In the genomic region with DNA sequence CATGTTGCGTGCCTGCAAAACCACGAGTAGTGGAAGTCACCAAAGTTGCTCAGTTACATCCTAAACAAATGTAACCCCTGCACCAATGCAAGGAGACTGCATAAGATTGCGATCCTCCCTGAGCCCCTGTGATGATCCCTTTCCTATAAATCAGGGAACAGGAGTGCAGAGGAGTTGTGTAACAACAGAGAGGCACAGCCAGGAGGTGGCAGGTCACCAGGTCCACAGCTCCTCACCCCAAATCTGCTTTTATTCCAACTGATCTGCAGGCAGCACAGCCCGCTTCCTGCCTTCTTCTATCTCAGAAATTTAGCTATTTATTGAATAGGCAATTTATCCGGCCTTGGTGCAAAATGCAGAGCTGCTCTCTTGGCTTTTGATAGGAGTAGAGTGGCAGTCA, we compare ENCODE assay signal across 1 cellular context.
TF ChIP-seq lines count a peak whose summit lies in the region.

No MANE protein-coding gene starts in this region.

TF ChIP-seq in GM23338, 12 proteins besides CTCF, POLR2A, EP300 and RAD21 (continued from another document):
- TF ChIP-seq EZH2phosphoT487 (IDR thresholded peaks at IDR 0.05; ENCODE audit: unreplicated experiment): no peak
- TF ChIP-seq ZNF331 (CRISPR knock-in tag; IDR thresholded peaks at IDR 0.05; ENCODE audit: low read depth): no peak
- TF ChIP-seq EZH2 (IDR thresholded peaks at IDR 0.05; ENCODE audit: low read depth, unreplicated experiment): no peak
- TF ChIP-seq NANOG (IDR thresholded peaks at IDR 0.05; ENCODE audit: borderline replicate concordance): no peak
- TF ChIP-seq, protein P1, sequence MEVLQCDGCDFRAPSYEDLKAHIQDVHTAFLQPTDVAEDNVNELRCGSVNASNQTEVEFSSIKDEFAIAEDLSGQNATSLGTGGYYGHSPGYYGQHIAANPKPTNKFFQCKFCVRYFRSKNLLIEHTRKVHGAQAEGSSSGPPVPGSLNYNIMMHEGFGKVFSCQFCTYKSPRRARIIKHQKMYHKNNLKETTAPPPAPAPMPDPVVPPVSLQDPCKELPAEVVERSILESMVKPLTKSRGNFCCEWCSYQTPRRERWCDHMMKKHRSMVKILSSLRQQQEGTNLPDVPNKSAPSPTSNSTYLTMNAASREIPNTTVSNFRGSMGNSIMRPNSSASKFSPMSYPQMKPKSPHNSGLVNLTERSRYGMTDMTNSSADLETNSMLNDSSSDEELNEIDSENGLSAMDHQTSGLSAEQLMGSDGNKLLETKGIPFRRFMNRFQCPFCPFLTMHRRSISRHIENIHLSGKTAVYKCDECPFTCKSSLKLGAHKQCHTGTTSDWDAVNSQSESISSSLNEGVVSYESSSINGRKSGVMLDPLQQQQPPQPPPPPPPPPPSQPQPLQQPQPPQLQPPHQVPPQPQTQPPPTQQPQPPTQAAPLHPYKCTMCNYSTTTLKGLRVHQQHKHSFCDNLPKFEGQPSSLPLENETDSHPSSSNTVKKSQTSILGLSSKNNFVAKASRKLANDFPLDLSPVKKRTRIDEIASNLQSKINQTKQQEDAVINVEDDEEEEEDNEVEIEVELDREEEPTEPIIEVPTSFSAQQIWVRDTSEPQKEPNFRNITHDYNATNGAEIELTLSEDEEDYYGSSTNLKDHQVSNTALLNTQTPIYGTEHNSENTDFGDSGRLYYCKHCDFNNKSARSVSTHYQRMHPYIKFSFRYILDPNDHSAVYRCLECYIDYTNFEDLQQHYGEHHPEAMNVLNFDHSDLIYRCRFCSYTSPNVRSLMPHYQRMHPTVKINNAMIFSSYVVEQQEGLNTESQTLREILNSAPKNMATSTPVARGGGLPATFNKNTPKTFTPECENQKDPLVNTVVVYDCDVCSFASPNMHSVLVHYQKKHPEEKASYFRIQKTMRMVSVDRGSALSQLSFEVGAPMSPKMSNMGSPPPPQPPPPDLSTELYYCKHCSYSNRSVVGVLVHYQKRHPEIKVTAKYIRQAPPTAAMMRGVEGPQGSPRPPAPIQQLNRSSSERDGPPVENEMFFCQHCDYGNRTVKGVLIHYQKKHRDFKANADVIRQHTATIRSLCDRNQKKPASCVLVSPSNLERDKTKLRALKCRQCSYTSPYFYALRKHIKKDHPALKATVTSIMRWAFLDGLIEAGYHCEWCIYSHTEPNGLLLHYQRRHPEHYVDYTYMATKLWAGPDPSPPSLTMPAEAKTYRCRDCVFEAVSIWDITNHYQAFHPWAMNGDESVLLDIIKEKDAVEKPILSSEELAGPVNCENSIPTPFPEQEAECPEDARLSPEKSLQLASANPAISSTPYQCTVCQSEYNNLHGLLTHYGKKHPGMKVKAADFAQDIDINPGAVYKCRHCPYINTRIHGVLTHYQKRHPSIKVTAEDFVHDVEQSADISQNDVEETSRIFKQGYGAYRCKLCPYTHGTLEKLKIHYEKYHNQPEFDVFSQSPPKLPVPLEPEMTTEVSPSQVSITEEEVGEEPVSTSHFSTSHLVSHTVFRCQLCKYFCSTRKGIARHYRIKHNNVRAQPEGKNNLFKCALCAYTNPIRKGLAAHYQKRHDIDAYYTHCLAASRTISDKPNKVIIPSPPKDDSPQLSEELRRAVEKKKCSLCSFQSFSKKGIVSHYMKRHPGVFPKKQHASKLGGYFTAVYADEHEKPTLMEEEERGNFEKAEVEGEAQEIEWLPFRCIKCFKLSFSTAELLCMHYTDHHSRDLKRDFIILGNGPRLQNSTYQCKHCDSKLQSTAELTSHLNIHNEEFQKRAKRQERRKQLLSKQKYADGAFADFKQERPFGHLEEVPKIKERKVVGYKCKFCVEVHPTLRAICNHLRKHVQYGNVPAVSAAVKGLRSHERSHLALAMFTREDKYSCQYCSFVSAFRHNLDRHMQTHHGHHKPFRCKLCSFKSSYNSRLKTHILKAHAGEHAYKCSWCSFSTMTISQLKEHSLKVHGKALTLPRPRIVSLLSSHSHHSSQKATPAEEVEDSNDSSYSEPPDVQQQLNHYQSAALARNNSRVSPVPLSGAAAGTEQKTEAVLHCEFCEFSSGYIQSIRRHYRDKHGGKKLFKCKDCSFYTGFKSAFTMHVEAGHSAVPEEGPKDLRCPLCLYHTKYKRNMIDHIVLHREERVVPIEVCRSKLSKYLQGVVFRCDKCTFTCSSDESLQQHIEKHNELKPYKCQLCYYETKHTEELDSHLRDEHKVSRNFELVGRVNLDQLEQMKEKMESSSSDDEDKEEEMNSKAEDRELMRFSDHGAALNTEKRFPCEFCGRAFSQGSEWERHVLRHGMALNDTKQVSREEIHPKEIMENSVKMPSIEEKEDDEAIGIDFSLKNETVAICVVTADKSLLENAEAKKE (CRISPR knock-in tag; IDR thresholded peaks at IDR 0.05): no peak
